In genomic region chr9:128191406-128192046, GRCh38 we compare ENCODE assay signal across 8 cellular contexts. TPM values are rescaled to one million over a fixed set of nuclear protein-coding genes. Genes with fewer than 3 reads are reported as not detected.
DNase-seq lines count a peak whose midpoint lies in the region; ATAC-seq and TF ChIP-seq lines count a peak whose summit lies in the region.

Gene CIZ1 (minus strand): TSS chr9:128191572. CDS start chr9:128190857, 715 bp downstream.

- H3K9me3 ChIP-seq in Loucy (ENCODE audit: insufficient read depth, low read depth, low read length) (no peaks in the 10 kb centered on the region), T-helper 17 cell (ENCODE audit: control insufficient read depth, low read length, poor library complexity, severe bottlenecking) (no peaks in the 10 kb centered on the region), right cardiac atrium (ENCODE audit: control insufficient read depth, low read length) (no peaks in the 10 kb centered on the region)

- H3K4me1 Mint-ChIP-seq in T-helper 17 cell: peaks cover 16% of the 10 kb centered on the region

- H3K4me1 ChIP-seq in Loucy (ENCODE audit: insufficient read depth, low read length, poor library complexity, severe bottlenecking) (peaks cover 27% of the 10 kb centered on the region), right cardiac atrium (ENCODE audit: control insufficient read depth, insufficient read depth, low read length) (peaks cover 2% of the 10 kb centered on the region)

- peaks cover 25% of the 10 kb centered on the region for H3K79me2 ChIP-seq in Loucy (ENCODE audit: insufficient read depth, low read length)

- no peaks in the 10 kb centered on the region for H3K9me2 ChIP-seq in Loucy (replicated peaks; ENCODE audit: low read depth, low read length)

- peak within 1 kb of the TSS; percentile 96 for H3K4me3 Mint-ChIP-seq in T-helper 17 cell

- H3K27me3 ChIP-seq in Loucy (ENCODE audit: insufficient read depth, low read length, poor library complexity, severe bottlenecking) (no peaks in the 10 kb centered on the region), right cardiac atrium (ENCODE audit: control insufficient read depth, insufficient read depth) (no peaks in the 10 kb centered on the region)

- H3K4me2 ChIP-seq in Loucy (ENCODE audit: low read depth, low read length, poor library complexity, severe bottlenecking): peak within 1 kb of the TSS; percentile 99

- peak; percentile 62 for ATAC-seq in GM21786 (IDR thresholded peaks at IDR 0.05; ENCODE audit: unreplicated experiment)
- peak; percentile 91 for ATAC-seq in T-helper 17 cell
- ATAC-seq in right cardiac atrium: peak; percentile 93 to 95

- under 1% methylated on average over 71 of the region's 71 CpGs for WGBS in right cardiac atrium

- peak within 1 kb of the TSS; percentile 99 for H2AFZ ChIP-seq in Loucy (ENCODE audit: low read length)

- H3K4me3 ChIP-seq in Loucy (ENCODE audit: low read length, poor library complexity, severe bottlenecking) (peak within 1 kb of the TSS; percentile 99), right cardiac atrium (ENCODE audit: low read length) (peak within 1 kb of the TSS; percentile 98)

- peak within 1 kb of the TSS; percentile 67 for H3K27ac ChIP-seq in angular gyrus (ENCODE audit: low read depth, low read length)
- H3K27ac ChIP-seq in right cardiac atrium (ENCODE audit: low read length): peak within 1 kb of the TSS; percentile 93

- no peaks in the 10 kb centered on the region for H3F3A ChIP-seq in Loucy (ENCODE audit: low read depth)

- H3K36me3 ChIP-seq in Loucy (ENCODE audit: insufficient read depth, low read length): no peaks in the 10 kb centered on the region

- H3K9ac ChIP-seq in Loucy (ENCODE audit: low read depth, low read length, poor library complexity, severe bottlenecking): peak within 1 kb of the TSS; percentile 91

- H3K27me3 Mint-ChIP-seq in T-helper 17 cell: no peaks in the 10 kb centered on the region

- peaks cover 3% of the 10 kb centered on the region for H3K36me3 Mint-ChIP-seq in T-helper 17 cell (ENCODE audit: low read depth)

- DNase-seq in ELR (ENCODE audit: low read depth) (peak; percentile 86), T-helper 17 cell (peak; percentile 61 to 69 (median 65)), right cardiac atrium (peak; percentile 79 to 91 (median 91)), retina (peak; percentile 93), OCI-M2 (lab: John Stamatoyannopoulos, UW; ENCODE audit: unreplicated experiment) (no peak)

- peak; percentile 60 for TF ChIP-seq CTCF in Loucy (conservative IDR thresholded peaks at IDR 0.05; ENCODE audit: low read length)

- no peaks in the 10 kb centered on the region for H4K20me1 ChIP-seq in Loucy (ENCODE audit: insufficient read depth, low read length, poor library complexity, severe bottlenecking)

- peak within 1 kb of the TSS; percentile 89 for H3K27ac Mint-ChIP-seq in T-helper 17 cell

- intact Hi-C loops in right cardiac atrium (cut with DNase I): no loop called here

RNA-seq across cellular contexts. Expression of gene CIZ1, which starts in this region (rescaled TPM):
- total RNA-seq in T-helper 17 cell (100 to 1,000 TPM; 128 to 134 TPM), right cardiac atrium (10 to 100 TPM; 75.9 to 81.5 (median 81.0) TPM)
- polyA plus RNA-seq in right cardiac atrium: 39.0 TPM
